In the genomic region with DNA sequence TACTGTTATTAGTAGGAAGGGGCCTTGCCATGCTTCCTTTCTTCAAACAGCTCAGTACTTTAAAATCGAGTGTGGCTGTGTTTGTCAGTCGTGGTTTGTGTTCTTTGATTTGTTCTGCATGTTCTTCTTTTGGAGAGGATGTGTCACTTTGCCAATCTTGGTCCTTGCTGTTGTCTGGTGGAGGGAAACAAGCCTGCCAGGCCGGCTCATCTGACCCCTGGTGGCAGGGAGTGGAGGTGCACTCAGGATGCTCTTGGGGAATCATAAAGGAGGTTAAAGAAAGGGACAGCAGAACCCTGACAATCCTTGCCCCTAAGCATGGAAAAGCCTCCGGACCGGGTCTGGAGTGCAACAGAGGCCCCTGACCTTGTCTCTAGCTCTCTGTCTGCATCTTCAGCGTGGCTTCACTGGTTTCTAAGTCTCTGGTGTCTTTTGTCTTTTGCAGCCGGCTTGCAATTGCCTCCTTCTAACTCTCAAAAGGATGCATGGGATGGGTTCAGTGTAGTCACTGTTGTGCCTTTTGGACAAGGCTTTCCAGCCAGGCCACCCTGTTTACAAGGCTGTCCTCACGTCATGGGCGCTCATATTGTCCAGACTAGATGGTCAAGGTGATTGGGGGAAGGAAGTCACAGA, we compare ENCODE assay signal across 8 cellular contexts.
DNase-seq lines count a peak whose midpoint lies in the region; ATAC-seq and TF ChIP-seq lines count a peak whose summit lies in the region.

No MANE protein-coding gene starts in this region.

- no peaks in the 10 kb centered on the region for H3K36me3 Mint-ChIP-seq in mesothelial cell of epicardium

- ATAC-seq in GM18505 (IDR thresholded peaks at IDR 0.05; ENCODE audit: unreplicated experiment): peak; percentile 93
- peak; percentile 89 for ATAC-seq in HG02970 (IDR thresholded peaks at IDR 0.05; ENCODE audit: low FRiP score, unreplicated experiment)

- DNase-seq in AG04449 (ENCODE audit: low read depth, low spot score): no peak
- peak; percentile 22 to 64 for DNase-seq in NCI-H524 (lab: John Stamatoyannopoulos, UW)
- DNase-seq in activated CD4-positive, alpha-beta T cell treated with anti-CD3 and anti-CD28 coated beads, Interleukin-2, amount 50 U/mL, for 48 hours: peak; percentile 71 to 78
- DNase-seq in effector CD4-positive, alpha-beta T cell: peak; percentile 42
- DNase-seq in mesothelial cell of epicardium (ENCODE audit: low spot score in 2 of 2, unreplicated experiment in 2 of 2): peak in 1 of 2 experiments; percentile 67
- DNase-seq in stimulated activated CD8-positive, alpha-beta memory T cell treated with anti-CD3 and anti-CD28 coated beads, Interleukin-4, amount 100 ng/mL, for 24 hours (ENCODE audit: low read depth): peak; percentile 42

- TF ChIP-seq CTCF in AG04449 (IDR thresholded peaks at IDR 0.05; ENCODE audit: insufficient read depth, low read length, missing control alignments): peak; percentile 84
- peak; percentile 85 for TF ChIP-seq CTCF in mesothelial cell of epicardium (IDR thresholded peaks at IDR 0.05; ENCODE audit: unreplicated experiment)

- CTCF ChIA-PET in AG04449 (lab: Yijun Ruan, JAX): interaction anchor here (0.8 to 1.1 kb wide), 2 partner anchors 110 to 113 kb away, joined by 3 read pairs; no protein-coding TSS in a partner anchor

- TF ChIP-seq POLR2A in GM18505 (IDR thresholded peaks at IDR 0.05; ENCODE audit: borderline replicate concordance, extremely low read depth, insufficient read depth, insufficient read length): no peak

- H3K27ac Mint-ChIP-seq in mesothelial cell of epicardium: no peak overlapping the region

- H3K4me3 ChIP-seq in AG04449 (ENCODE audit: low read depth, low read length): no peak overlapping the region

- no peaks in the 10 kb centered on the region for H3K27me3 Mint-ChIP-seq in mesothelial cell of epicardium (ENCODE audit: low read depth)

- POLR2A ChIA-PET in AG04449 (lab: Yijun Ruan, JAX): no interaction called here

- H3K4me1 Mint-ChIP-seq in mesothelial cell of epicardium: peaks cover 16% of the 10 kb centered on the region

- H3K9me3 Mint-ChIP-seq in mesothelial cell of epicardium: no peaks in the 10 kb centered on the region

- H3K4me3 Mint-ChIP-seq in mesothelial cell of epicardium: no peak overlapping the region
